8 cellular contexts compared by ENCODE assay signal in the genomic region with DNA sequence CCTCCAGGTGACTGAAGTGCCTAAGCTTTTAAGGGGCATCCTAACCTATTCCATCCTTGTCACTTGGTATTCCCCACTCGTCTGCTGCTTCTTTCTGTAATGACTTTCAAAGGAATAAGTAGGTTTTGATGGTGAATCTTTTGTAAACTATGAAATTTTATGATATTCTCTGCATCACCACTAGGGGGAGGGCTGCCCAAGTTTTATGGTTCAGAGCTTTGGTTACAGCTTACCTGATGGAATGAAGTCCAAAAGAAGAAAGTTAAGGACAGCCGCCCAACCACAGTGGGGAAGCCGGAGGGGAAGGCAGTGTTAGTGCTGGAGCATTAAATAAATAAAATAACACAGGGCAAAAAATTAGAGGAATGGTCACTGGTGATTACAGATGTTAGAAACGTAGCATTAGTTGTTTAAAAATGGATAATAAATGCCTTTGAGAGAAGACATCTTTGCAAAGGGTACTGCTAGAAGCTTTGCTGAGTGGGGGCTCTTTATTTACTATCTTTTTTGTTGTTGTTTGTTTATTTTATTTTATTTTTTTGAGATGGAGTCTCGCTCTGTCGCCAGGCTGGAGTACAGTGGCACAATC.
DNase-seq lines count a peak whose midpoint lies in the region; ATAC-seq and TF ChIP-seq lines count a peak whose summit lies in the region.

No MANE protein-coding gene starts in this region.

- no peak overlapping the region for H2AFZ ChIP-seq in Karpas-422 (ENCODE audit: low read length)

- peak; percentile 70 for TF ChIP-seq CTCF in AG09309 (IDR thresholded peaks at IDR 0.05; ENCODE audit: control insufficient read depth, insufficient read depth, low read depth, low read length, missing control alignments)
- TF ChIP-seq CTCF in GM10266 (IDR thresholded peaks at IDR 0.05; ENCODE audit: control insufficient read depth, insufficient read depth, low read depth, missing control alignments) = peak; percentile 70
- peak; percentile 78 for TF ChIP-seq CTCF in fibroblast of pulmonary artery (IDR thresholded peaks at IDR 0.05; ENCODE audit: low read length, missing control alignments)

- H3K36me3 ChIP-seq in Karpas-422 (ENCODE audit: insufficient read depth, low read length) = no peaks in the 10 kb centered on the region

- H3K9ac ChIP-seq in Karpas-422 (ENCODE audit: low read length) = no peak overlapping the region

- no peaks in the 10 kb centered on the region for H4K20me1 ChIP-seq in Karpas-422 (ENCODE audit: insufficient read depth, low read depth, low read length)

- no peaks in the 10 kb centered on the region for H3K9me3 ChIP-seq in Karpas-422 (ENCODE audit: low read length)

- H3K79me2 ChIP-seq in Karpas-422 (ENCODE audit: low read length) = no peaks in the 10 kb centered on the region

- ATAC-seq in HG02763 (IDR thresholded peaks at IDR 0.05; ENCODE audit: unreplicated experiment) = no peak

- no peak overlapping the region for H3K4me3 ChIP-seq in AG09309 (ENCODE audit: control insufficient read depth, low read depth, low read length)
- H3K4me3 ChIP-seq in Karpas-422 (ENCODE audit: low read length) = no peak overlapping the region
- H3K4me3 ChIP-seq in fibroblast of pulmonary artery (replicated peaks; ENCODE audit: low read depth, low read length) = no peak overlapping the region

- H3K4me2 ChIP-seq in Karpas-422 (ENCODE audit: low read depth, low read length, poor library complexity, severe bottlenecking) = no peak overlapping the region

- H3K9me2 ChIP-seq in Karpas-422 (replicated peaks; ENCODE audit: insufficient read depth, low read length) = no peaks in the 10 kb centered on the region

- no peaks in the 10 kb centered on the region for H3K27me3 ChIP-seq in Karpas-422 (ENCODE audit: low read length)

- DNase-seq in AG09309 (ENCODE audit: low read depth) = no peak
- DNase-seq in GM10266 (ENCODE audit: extremely low spot score) = peak; percentile 38
- DNase-seq in Karpas-422 = peak; percentile 62
- peak; percentile 41 for DNase-seq in T1000 (lab: John Stamatoyannopoulos, UW)
- peak; percentile 43 for DNase-seq in fibroblast of pulmonary artery (ENCODE audit: low read depth)
- DNase-seq in retina = peak; percentile 34
- DNase-seq in NCI-H2107 treated with DMSO at 0.1 percent for 48 hours (lab: John Stamatoyannopoulos, UW; ENCODE audit: unreplicated experiment) = no peak

- H3K4me1 ChIP-seq in Karpas-422 (ENCODE audit: low read length) = no peaks in the 10 kb centered on the region

- H3K27ac ChIP-seq in Karpas-422 (ENCODE audit: low read length) = no peak overlapping the region

Comparison
In these comparisons a context has a peak if more than half of its experiments do, and no peak if none do; other contexts are left out.
1. DNase-seq: peak in GM10266 (single experiment), Karpas-422 (single experiment), T1000 (single experiment), fibroblast of pulmonary artery (single experiment) and retina (single experiment); none in AG09309 (single experiment) and NCI-H2107 treated with DMSO at 0.1 percent for 48 hours (single experiment).
2. Peak in every context shown above with its lines, with median percentiles within 50 percentile points of each other: CTCF ChIP-seq.